8 cellular contexts compared by ENCODE assay signal in the genomic region with DNA sequence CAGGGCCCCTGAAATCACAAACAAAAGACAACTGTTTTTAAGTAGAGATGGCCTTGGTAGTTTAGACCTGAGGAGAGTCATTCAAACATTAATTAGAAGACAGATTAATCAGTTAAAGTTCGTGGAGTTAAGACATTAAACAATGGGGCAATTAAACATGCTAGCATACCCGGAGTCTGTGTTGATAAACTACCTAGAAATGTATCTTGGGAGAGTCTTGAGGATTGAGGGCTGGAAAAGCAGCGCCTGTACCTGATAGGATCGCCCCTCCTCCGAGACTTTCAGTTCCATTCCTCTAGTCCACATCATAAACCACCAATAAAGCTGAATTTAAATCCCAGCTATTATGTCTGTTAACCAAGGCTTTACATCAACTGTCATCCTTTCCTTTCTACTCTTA. TPM values are rescaled to one million over a fixed set of nuclear protein-coding genes. Genes with fewer than 3 reads are reported as not detected.
DNase-seq lines count a peak whose midpoint lies in the region; TF ChIP-seq lines count a peak whose summit lies in the region.

No MANE protein-coding gene starts in this region.

- H3K27ac Mint-ChIP-seq in IgD-negative memory B cell, result peak overlapping the region; percentile 78 to 84 (median 84)

- H3K4me1 ChIP-seq in mucosa of rectum (ENCODE audit: control insufficient read depth in 2 of 2, insufficient read depth in 2 of 2, low read length in 2 of 2), result peaks cover 17 to 25% of the 10 kb centered on the region in 2 donors

- no peaks in the 10 kb centered on the region for H3K27me3 Mint-ChIP-seq in IgD-negative memory B cell

- H3K9ac ChIP-seq in mucosa of rectum (ENCODE audit: low read depth in 1 of 2, low read length in 2 of 2), result peak overlapping the region; percentile 57 to 75

- TF ChIP-seq CTCF in 22Rv1 (IDR thresholded peaks at IDR 0.05), result no peak
- TF ChIP-seq CTCF in cardiac fibroblast (IDR thresholded peaks at IDR 0.05; ENCODE audit: low read depth, low read length), result no peak

- H3K4me3 ChIP-seq in cardiac fibroblast (replicated peaks in 1 of 2; ENCODE audit: low read depth in 2 of 2, low read length in 2 of 2) (peak overlapping the region; percentile 56 to 86), mucosa of rectum (ENCODE audit: low read length in 2 of 2) (peak overlapping the region; percentile 79 to 80)

- H3K4me3 Mint-ChIP-seq in IgD-negative memory B cell, result peak overlapping the region; percentile 68 to 98 (median 92)

- H3K9me3 Mint-ChIP-seq in IgD-negative memory B cell, result no peaks in the 10 kb centered on the region

- H3K27me3 ChIP-seq in mucosa of rectum (ENCODE audit: control insufficient read depth in 2 of 2, insufficient read depth in 2 of 2, low read length in 2 of 2), result no peaks in the 10 kb centered on the region

- no peaks in the 10 kb centered on the region for H3K9me3 ChIP-seq in mucosa of rectum (ENCODE audit: control insufficient read depth in 2 of 2, low read length in 2 of 2)

- H3K27ac ChIP-seq in 22Rv1, result peak overlapping the region; percentile 69; the same call in 1 of the 2 replicates
- peak overlapping the region in 1 of 2 donors; percentile 93 for H3K27ac ChIP-seq in mucosa of rectum (ENCODE audit: low read depth in 2 of 2, low read length in 2 of 2)

- H3K36me3 ChIP-seq in mucosa of rectum (ENCODE audit: control insufficient read depth in 2 of 2, insufficient read depth in 2 of 2, low read length in 2 of 2), result no peaks in the 10 kb centered on the region

- no peaks in the 10 kb centered on the region for H3K36me3 Mint-ChIP-seq in IgD-negative memory B cell

- DNase-seq in cardiac fibroblast (ENCODE audit: low read depth in 2 of 2) (no peak), NCI-H146 (lab: John Stamatoyannopoulos, UW) (no peak), SIG-M5 treated with dmso at 0.1 percent for 504 hours (lab: John Stamatoyannopoulos, UW; ENCODE audit: unreplicated experiment) (no peak), RPMI8226 (no peak)
- no peak for DNase-seq in activated CD4-positive, CD25-positive, alpha-beta regulatory T cell (lab: John Stamatoyannopoulos, UW)

- H3K4me1 Mint-ChIP-seq in IgD-negative memory B cell, result peaks cover 26 to 45% (median 38%) of the 10 kb centered on the region in 3 donors

RNA-seq across cellular contexts. Expression of gene KRAS, which starts 1.0 kb away (rescaled TPM):
- 39.3 TPM for polyA plus RNA-seq in IgD-negative memory B cell

RNA-seq across cellular contexts. Expression of gene ETFRF1, which starts 56.7 kb away (rescaled TPM):
- polyA plus RNA-seq in IgD-negative memory B cell, result 40.0 TPM

RNA-seq across cellular contexts. Expression of gene DNAI7, which starts 56.8 kb away (rescaled TPM):
- not detected for polyA plus RNA-seq in IgD-negative memory B cell
